Comparison of ENCODE assay signal across 16 cellular contexts in genomic region chr20:47927385-47927851, GRCh38.
DNase-seq lines count a peak whose midpoint lies in the region; ATAC-seq and TF ChIP-seq lines count a peak whose summit lies in the region.
"Had no signal": no experiment of that assay in that cellular context is flagged by ENCODE, and none has a peak within 500 bp of the region (broad histone marks: within the 10 kb centered on the region; RNA-seq: fewer than 3 reads in every experiment).

No MANE protein-coding gene starts in this region.

- CTCF ChIA-PET in OCI-LY7 (lab: Charles Lee; ENCODE audit: unreplicated experiment): no interaction called here

- H3K4me2 ChIP-seq in OCI-LY7 (ENCODE audit: low read length): no peak overlapping the region
- H3K4me2 ChIP-seq in osteoblast (ENCODE audit: insufficient read depth, low read length): no peak overlapping the region

- H4K20me1 ChIP-seq in OCI-LY7 (ENCODE audit: insufficient read depth, low read length) (no peaks in the 10 kb centered on the region), osteoblast (ENCODE audit: insufficient read depth, low read length) (no peaks in the 10 kb centered on the region)

- POLR2A ChIA-PET in OCI-LY7 (lab: Charles Lee): interaction anchor here (0.6 to 0.9 kb wide), 3 partner anchors 9 to 71 kb away, joined by 3 to 4 read pairs (median 3); no protein-coding TSS in a partner anchor

- H2AFZ ChIP-seq in OCI-LY7 (ENCODE audit: low read length) (peak overlapping the region; percentile 18; the same call in 1 of the 2 replicates), osteoblast (ENCODE audit: low read length) (peak overlapping the region; percentile 25)

- peak; percentile 95 for ATAC-seq in esophagus mucosa
- ATAC-seq: activated T-helper 17 cell treated with anti-CD3 and anti-CD28 coated beads, Interleukin-2, amount 50 U/mL, for 72 hours; left ventricle myocardium superior had no signal

- H3K79me2 ChIP-seq in OCI-LY7 (ENCODE audit: insufficient read depth, low read depth, low read length) (no peaks in the 10 kb centered on the region), osteoblast (ENCODE audit: insufficient read depth, low read length) (no peaks in the 10 kb centered on the region)

- H3K27ac ChIP-seq in OCI-LY7 (ENCODE audit: low read depth, low read length, poor library complexity, severe bottlenecking) (no peak overlapping the region), osteoblast (ENCODE audit: low read depth, low read length) (no peak overlapping the region)
- H3K27ac ChIP-seq: colonic mucosa, stomach had no signal

- TF ChIP-seq CTCF in OCI-LY7 (conservative IDR thresholded peaks at IDR 0.05; ENCODE audit: low read length) (no peak), osteoblast (IDR thresholded peaks at IDR 0.05; ENCODE audit: extremely low read depth, low read depth, low read length) (no peak)

- DNase-seq in EH (ENCODE audit: low read depth): peak; percentile 41
- no peak for DNase-seq in OCI-LY7 (ENCODE audit: low spot score)
- peak; percentile 77 for DNase-seq in osteoblast (ENCODE audit: insufficient read length, low spot score, missing footprints)
- no peak for DNase-seq in NCI-H1930 (lab: John Stamatoyannopoulos, UW)
- no peak for DNase-seq in iPS-NIHi7 (ENCODE audit: extremely low spot score)
- no peak for DNase-seq in G401 (ENCODE audit: low spot score)
- DNase-seq in NCI-H1105 (lab: John Stamatoyannopoulos, UW): no peak
- DNase-seq: amygdala, Caco-2, colonic mucosa, left ventricle myocardium superior, NCI-H2029 treated with DMSO at 0.1 percent for 48 hours, NCI-H524, stomach had no signal

- H3K4me3 ChIP-seq in OCI-LY7 (ENCODE audit: low read depth, low read length, poor library complexity, severe bottlenecking) (no peak overlapping the region), osteoblast (ENCODE audit: insufficient read depth, low read length) (no peak overlapping the region)
- H3K4me3 ChIP-seq: colonic mucosa, stomach had no signal

- no peaks in the 10 kb centered on the region for H3K4me1 ChIP-seq in OCI-LY7 (ENCODE audit: insufficient read depth, low read length, poor library complexity, severe bottlenecking)
- peaks cover 15% of the 10 kb centered on the region for H3K4me1 ChIP-seq in osteoblast (ENCODE audit: insufficient read depth, low read length)
- H3K4me1 ChIP-seq: colonic mucosa, stomach had no signal

- H3K36me3 ChIP-seq in OCI-LY7 (ENCODE audit: insufficient read depth, low read length): no peaks in the 10 kb centered on the region
- H3K36me3 ChIP-seq in osteoblast (ENCODE audit: insufficient read depth, low read length): no peaks in the 10 kb centered on the region
- H3K36me3 ChIP-seq: colonic mucosa, stomach had no signal

- no peaks in the 10 kb centered on the region for H3K9me2 ChIP-seq in OCI-LY7 (ENCODE audit: insufficient read depth, low read length)

- H3K9me3 ChIP-seq in OCI-LY7 (ENCODE audit: low read length): 0 out of 2 replicates have a peak, but pooled peaks cover 9% of the 10 kb centered on the region
- no peaks in the 10 kb centered on the region for H3K9me3 ChIP-seq in osteoblast (ENCODE audit: low read depth, low read length)
- H3K9me3 ChIP-seq: Caco-2, colonic mucosa, stomach had no signal

- no TSS peak for BruUV-seq in OCI-LY7 (replicated peaks; lab: Mats Ljungman, UMichigan)

- peaks cover 18% of the 10 kb centered on the region for H3K27me3 ChIP-seq in osteoblast (ENCODE audit: insufficient read depth, low read length)
- H3K27me3 ChIP-seq: colonic mucosa had no signal

- intact Hi-C loops in OCI-LY7 (cut with micrococcal nuclease; ENCODE audit: unreplicated experiment): no loop called here

- in situ Hi-C loops in G401 (cut with HindIII; ENCODE audit: low sequenced_read_pairs): no loop called here

Comparison
In these comparisons a context has a peak if more than half of its experiments do, and no peak if none do; other contexts are left out.
1. DNase-seq: peak in EH (single experiment) and osteoblast (single experiment); none in OCI-LY7 (single experiment), NCI-H1930 (0 of 2), iPS-NIHi7 (single experiment), G401 (single experiment) and NCI-H1105 (single experiment).